ENCODE assay signal across 6 cellular contexts in genomic region chr1:80931178-80931577, GRCh38.
"Had no signal": no experiment of that assay in that cellular context is flagged by ENCODE, and none has a peak within 500 bp of the region (broad histone marks: within the 10 kb centered on the region; RNA-seq: fewer than 3 reads in every experiment).

No MANE protein-coding gene starts in this region.

- H3K27ac ChIP-seq: HL-60, KMS-11 had no signal

- H3K4me3 ChIP-seq: K562 had no signal

- DNase-seq: IMR-90, KBM-7, KG1 had no signal
